In the genomic region with DNA sequence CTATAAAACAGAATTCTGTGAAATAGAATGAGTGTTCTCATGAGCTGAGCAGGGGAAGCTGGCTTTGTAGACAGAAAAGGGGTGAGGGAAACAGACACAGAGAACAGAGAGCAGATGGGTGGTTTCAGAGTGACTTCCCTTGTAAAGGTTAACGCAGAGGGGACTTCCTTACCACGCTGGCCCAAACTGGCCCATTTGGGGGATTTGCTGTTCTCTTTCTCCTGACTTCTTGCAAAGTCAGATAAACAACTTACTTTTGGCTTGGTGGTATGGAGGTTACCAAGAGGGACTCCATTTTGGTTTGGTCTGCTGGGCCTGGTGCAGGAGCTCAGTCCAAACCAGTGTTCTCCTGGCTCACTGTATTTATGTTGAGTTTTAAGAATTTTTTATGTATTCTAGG, we compare ENCODE assay signal across 11 cellular contexts. TPM values are rescaled to one million over a fixed set of nuclear protein-coding genes. Genes with fewer than 3 reads are reported as not detected.
DNase-seq lines count a peak whose midpoint lies in the region; ATAC-seq lines count a peak whose summit lies in the region.
"Had no signal": no experiment of that assay in that cellular context is flagged by ENCODE, and none has a peak within 500 bp of the region (broad histone marks: within the 10 kb centered on the region; RNA-seq: fewer than 3 reads in every experiment).

No MANE protein-coding gene starts in this region.

- H3K9me3 Mint-ChIP-seq in activated CD4-positive, alpha-beta memory T cell treated with anti-CD3 and anti-CD28 coated beads for 36 hours: no peaks in the 10 kb centered on the region
- H3K9me3 Mint-ChIP-seq: dendritic cell treated with granulocyte-macrophage colony-stimulating factor and Interleukin-4, amounts not matched to agents 40 ng/mL and 50 ng/mL, for 4 days; HFFc6 had no signal

- no peaks in the 10 kb centered on the region for H3K27me3 Mint-ChIP-seq in activated CD4-positive, alpha-beta memory T cell treated with anti-CD3 and anti-CD28 coated beads for 36 hours
- H3K27me3 Mint-ChIP-seq: dendritic cell treated with granulocyte-macrophage colony-stimulating factor and Interleukin-4, amounts not matched to agents 40 ng/mL and 50 ng/mL, for 4 days had no signal

- POLR2A ChIA-PET in activated CD4-positive, alpha-beta memory T cell treated with anti-CD3 and anti-CD28 coated beads for 36 hours (lab: Charles Lee): no interaction called here

- intact Hi-C loops in activated CD4-positive, alpha-beta memory T cell treated with anti-CD3 and anti-CD28 coated beads for 36 hours (cut with micrococcal nuclease): loop anchor here (2.0 to 5.0 kb wide), 2 partner anchors 48 to 102 kb away; a partner anchor contains a TSS

- peaks cover 31% of the 10 kb centered on the region for H3K4me1 Mint-ChIP-seq in activated CD4-positive, alpha-beta memory T cell treated with anti-CD3 and anti-CD28 coated beads for 36 hours (ENCODE audit: low read depth)

- H3K36me3 Mint-ChIP-seq in activated CD4-positive, alpha-beta memory T cell treated with anti-CD3 and anti-CD28 coated beads for 36 hours: peaks cover 26% of the 10 kb centered on the region

- H3K4me3 Mint-ChIP-seq in activated CD4-positive, alpha-beta memory T cell treated with anti-CD3 and anti-CD28 coated beads for 36 hours: peak overlapping the region; percentile 10
- H3K4me3 Mint-ChIP-seq: dendritic cell treated with granulocyte-macrophage colony-stimulating factor and Interleukin-4, amounts not matched to agents 40 ng/mL and 50 ng/mL, for 4 days; HFFc6 had no signal

- CTCF ChIA-PET in activated CD4-positive, alpha-beta memory T cell treated with anti-CD3 and anti-CD28 coated beads for 36 hours (lab: Charles Lee): interaction anchor here (1.9 kb wide), 1 partner anchor 102 kb away, joined by 5 read pairs; no protein-coding TSS in a partner anchor

- peak overlapping the region; percentile 85 for H3K27ac Mint-ChIP-seq in activated CD4-positive, alpha-beta memory T cell treated with anti-CD3 and anti-CD28 coated beads for 36 hours
- H3K27ac Mint-ChIP-seq: dendritic cell treated with granulocyte-macrophage colony-stimulating factor and Interleukin-4, amounts not matched to agents 40 ng/mL and 50 ng/mL, for 4 days; HFFc6 had no signal

- DNase-seq in activated CD4-positive, alpha-beta T cell treated with anti-CD3 and anti-CD28 coated beads for 48 hours: peak; percentile 28
- no peak for DNase-seq in activated CD4-positive, alpha-beta T cell treated with anti-CD3 and anti-CD28 coated beads, Interleukin-2, amount 50 U/mL, for 4 hours
- peak; percentile 72 for DNase-seq in activated CD4-positive, alpha-beta memory T cell treated with anti-CD3 and anti-CD28 coated beads for 36 hours
- DNase-seq in stimulated activated CD4-positive, alpha-beta T cell treated with anti-CD3 and anti-CD28 coated beads, Interleukin-4, amount 100 ng/mL, for 24 hours: peak; percentile 18
- DNase-seq in amygdala (lab: John Stamatoyannopoulos, UW): no peak
- DNase-seq: HFFc6 had no signal

- peak; percentile 71 for ATAC-seq in HG02870 (IDR thresholded peaks at IDR 0.05; ENCODE audit: unreplicated experiment)
- ATAC-seq in GM21515 (IDR thresholded peaks at IDR 0.05; ENCODE audit: unreplicated experiment): no peak
- ATAC-seq in GM18907 (IDR thresholded peaks at IDR 0.05; ENCODE audit: unreplicated experiment): no peak
- ATAC-seq: A549 had no signal

RNA-seq across cellular contexts. Expression of a gene that starts 48.4 kb away (rescaled TPM):
- total RNA-seq in activated CD4-positive, alpha-beta memory T cell treated with anti-CD3 and anti-CD28 coated beads for 36 hours: 10 to 100 TPM; 68.1 to 68.5 TPM

Comparison
In these comparisons a context has a peak if more than half of its experiments do, and no peak if none do; other contexts are left out.
1. DNase-seq: peak in activated CD4-positive, alpha-beta T cell treated with anti-CD3 and anti-CD28 coated beads for 48 hours (single experiment), activated CD4-positive, alpha-beta memory T cell treated with anti-CD3 and anti-CD28 coated beads for 36 hours (single experiment) and stimulated activated CD4-positive, alpha-beta T cell treated with anti-CD3 and anti-CD28 coated beads, Interleukin-4, amount 100 ng/mL, for 24 hours (single experiment); none in activated CD4-positive, alpha-beta T cell treated with anti-CD3 and anti-CD28 coated beads, Interleukin-2, amount 50 U/mL, for 4 hours (0 of 2) and amygdala (0 of 56).